Comparison of ENCODE assay signal across 8 cellular contexts in the genomic region with DNA sequence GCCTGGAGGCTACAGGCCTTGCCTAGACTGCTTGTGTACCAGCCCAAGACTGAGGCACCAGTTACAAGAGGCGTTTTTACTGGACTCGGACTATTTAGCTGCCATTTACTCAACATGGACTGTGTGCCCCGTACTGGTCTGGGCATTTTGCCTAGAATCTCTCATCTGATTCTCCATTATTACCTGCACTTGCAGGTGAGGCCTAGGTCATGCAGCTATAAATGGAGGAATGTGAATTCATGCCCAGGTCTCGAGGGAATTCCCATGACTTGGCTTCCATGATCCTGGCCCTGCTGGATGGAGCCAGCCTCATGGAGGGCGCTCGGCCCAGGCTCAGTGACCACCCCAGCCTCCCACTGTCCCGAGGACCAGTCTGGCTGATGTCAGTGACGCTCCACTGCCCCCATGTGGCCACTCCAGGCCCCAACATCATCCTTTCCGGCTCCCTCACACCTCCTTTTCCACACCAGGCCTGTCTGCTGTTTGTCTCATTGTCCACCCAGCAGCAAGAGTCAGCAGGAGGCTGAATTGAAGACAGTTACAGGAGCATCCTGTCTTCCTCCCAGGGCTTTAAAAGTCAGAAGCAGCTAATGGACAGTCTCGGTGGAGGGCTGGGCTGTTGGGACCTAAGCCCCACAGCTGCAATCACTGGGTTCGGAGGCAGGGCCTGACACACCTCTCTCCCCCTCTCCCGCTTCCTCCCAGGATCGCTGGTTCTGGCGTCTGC.
A peak's percentile ranks its signal among the peaks of the same experiment; 100 is the strongest.
DNase-seq lines count a peak whose midpoint lies in the region; ATAC-seq and TF ChIP-seq lines count a peak whose summit lies in the region.

No MANE protein-coding gene starts in this region.

- H3K36me3 ChIP-seq in KMS-11 (ENCODE audit: insufficient read depth) (no peaks in the 10 kb centered on the region), brain microvascular endothelial cell (replicated peaks) (no peaks in the 10 kb centered on the region)

- H2AFZ ChIP-seq in KMS-11 (ENCODE audit: low read depth) = no peak overlapping the region; the same call in 1 of the 2 replicates

- TF ChIP-seq CTCF in KMS-11 (conservative IDR thresholded peaks at IDR 0.05; ENCODE audit: low read depth, low read length) = peak; percentile 90
- TF ChIP-seq CTCF in brain microvascular endothelial cell (IDR thresholded peaks at IDR 0.05; ENCODE audit: low read depth, low read length, missing control alignments) = peak; percentile 92

- in situ Hi-C loops in brain microvascular endothelial cell (cut with HindIII; ENCODE audit: low pct_ligation_motif_present, low sequenced_read_pairs) = no loop called here

- peak; percentile 23 for DNase-seq in GDM1 (lab: John Stamatoyannopoulos, UW)
- peak; percentile 65 to 87 for DNase-seq in SW 1271 (lab: John Stamatoyannopoulos, UW)
- peak; percentile 71 for DNase-seq in brain microvascular endothelial cell
- DNase-seq in iPS-NIHi11 (ENCODE audit: low spot score) = peak; percentile 84
- peak; percentile 39 for DNase-seq in stimulated activated CD4-positive, alpha-beta T cell treated with anti-CD3 and anti-CD28 coated beads, Interleukin-12 subunit alpha, Interleukin-12 subunit beta, amount 100 ng/mL, for 4 hours

- ATAC-seq in HG03159 (IDR thresholded peaks at IDR 0.05; ENCODE audit: unreplicated experiment) (no peak), GM18907 (IDR thresholded peaks at IDR 0.05; ENCODE audit: unreplicated experiment) (no peak)

- H3K27me3 ChIP-seq in KMS-11 (ENCODE audit: insufficient read depth, low read depth) = no peaks in the 10 kb centered on the region
- H3K27me3 ChIP-seq in brain microvascular endothelial cell (replicated peaks) = no peaks in the 10 kb centered on the region

- no peaks in the 10 kb centered on the region for H4K20me1 ChIP-seq in KMS-11 (ENCODE audit: insufficient read depth)

- no peak overlapping the region for H3K9ac ChIP-seq in KMS-11

- H3K27ac ChIP-seq in KMS-11 = no peak overlapping the region
- H3K27ac ChIP-seq in brain microvascular endothelial cell = no peak overlapping the region

- H3K79me2 ChIP-seq in KMS-11 (ENCODE audit: insufficient read depth, low read depth) = no peaks in the 10 kb centered on the region

- no peak overlapping the region for H3K4me2 ChIP-seq in KMS-11

- H3K4me3 ChIP-seq in KMS-11 (IDR thresholded peaks at IDR 0.05; ENCODE audit: insufficient read depth, low read depth, low read length) (no peak overlapping the region), brain microvascular endothelial cell (ENCODE audit: low read depth, low read length) (no peak overlapping the region)

- H3K4me1 ChIP-seq in KMS-11 (ENCODE audit: low read depth, poor library complexity, severe bottlenecking) = no peaks in the 10 kb centered on the region

Comparison
In these comparisons a context has a peak if more than half of its experiments do, and no peak if none do; other contexts are left out.
1. DNase-seq: peak in every context shown above with its lines; median percentile 84 in iPS-NIHi11; 76 in SW 1271; 71 in brain microvascular endothelial cell; 39 in stimulated activated CD4-positive, alpha-beta T cell treated with anti-CD3 and anti-CD28 coated beads, Interleukin-12 subunit alpha, Interleukin-12 subunit beta, amount 100 ng/mL, for 4 hours; 23 in GDM1.